Comparison of ENCODE assay signal across 9 cellular contexts in the genomic region with DNA sequence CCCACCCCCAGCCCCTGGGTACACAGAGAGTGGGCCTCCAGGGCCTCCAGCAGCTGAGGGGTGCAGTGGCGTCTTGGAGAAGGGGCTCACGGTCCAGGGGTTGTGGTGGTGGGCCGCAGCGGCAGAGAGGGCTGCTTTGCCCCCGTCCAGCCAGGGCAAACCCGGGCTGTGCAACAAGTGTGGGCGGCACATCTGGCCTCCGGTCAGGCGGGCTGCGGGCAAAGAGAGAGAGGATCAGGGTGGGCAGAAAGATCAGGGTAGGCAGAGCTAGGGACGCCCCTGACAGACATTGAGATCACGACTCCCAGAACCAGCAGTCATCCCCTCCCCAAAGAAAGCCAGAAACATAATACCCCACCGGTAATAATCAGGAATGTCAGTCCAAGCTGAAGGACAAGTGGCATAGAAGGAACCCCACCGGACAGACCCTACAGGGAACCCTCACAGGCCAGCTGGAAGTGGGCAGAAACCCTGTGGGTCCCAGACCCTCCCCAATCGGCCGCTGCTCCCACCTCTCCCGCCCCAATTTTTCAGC. TPM values are rescaled to one million over a fixed set of nuclear protein-coding genes. Genes with fewer than 3 reads are reported as not detected.
DNase-seq lines count a peak whose midpoint lies in the region; ATAC-seq and TF ChIP-seq lines count a peak whose summit lies in the region.
"Had no signal": no experiment of that assay in that cellular context is flagged by ENCODE, and none has a peak within 500 bp of the region (broad histone marks: within the 10 kb centered on the region; RNA-seq: fewer than 3 reads in every experiment).

No MANE protein-coding gene starts in this region.

- H3K79me2 ChIP-seq in mesendoderm (ENCODE audit: control insufficient read depth, insufficient read depth, low read length) = no peaks in the 10 kb centered on the region

- H3K79me1 ChIP-seq in mesendoderm (ENCODE audit: low read length) = no peaks in the 10 kb centered on the region

- peak overlapping the region; percentile 81 for H3K56ac ChIP-seq in mesendoderm (ENCODE audit: low read length)

- intact Hi-C loops in heart left ventricle (cut with DNase I) = loop anchor here in 5 of 10 donors (5.0 kb wide), 4 partner anchors 66 to 409 kb away; no protein-coding TSS in a partner anchor
- intact Hi-C loops in cardiac septum (cut with DNase I) = no loop called here
- intact Hi-C loops in breast epithelium (cut with DNase I; ENCODE audit: low total_unique reads) = loop anchor here (5.0 to 10.0 kb wide), 2 partner anchors 401 to 531 kb away; no protein-coding TSS in a partner anchor
- intact Hi-C loops in uterus (cut with DNase I; ENCODE audit: low total_unique reads) = loop anchor here (5.0 kb wide), 1 partner anchor 309 kb away; no protein-coding TSS in a partner anchor

- peaks cover 0 to 18% (median 0%) of the 10 kb centered on the region in 9 donors for H3K36me3 ChIP-seq in heart left ventricle
- H3K36me3 ChIP-seq in breast epithelium = no peaks in the 10 kb centered on the region
- no peaks in the 10 kb centered on the region for H3K36me3 ChIP-seq in mesendoderm (ENCODE audit: control insufficient read depth, insufficient read depth, low read length)
- no peaks in the 10 kb centered on the region for H3K36me3 ChIP-seq in uterus

- H4K5ac ChIP-seq in mesendoderm (ENCODE audit: low read length) = no peak overlapping the region

- H3K18ac ChIP-seq in mesendoderm (ENCODE audit: low read length) = no peak overlapping the region

- no peak overlapping the region for H2BK120ac ChIP-seq in mesendoderm (ENCODE audit: low read depth, low read length)

- TF ChIP-seq CTCF in heart left ventricle (IDR thresholded peaks at IDR 0.05) = no peak
- TF ChIP-seq CTCF in breast epithelium (IDR thresholded peaks at IDR 0.05) = no peak
- no peak for TF ChIP-seq CTCF in uterus (IDR thresholded peaks at IDR 0.05)
- TF ChIP-seq CTCF in GM13976 (IDR thresholded peaks at IDR 0.05; ENCODE audit: borderline replicate concordance, control extremely low read depth, extremely low read depth, insufficient read depth, missing control alignments) = no peak

- H2BK15ac ChIP-seq in mesendoderm (replicated peaks; ENCODE audit: low read depth) = no peak overlapping the region

- no peak overlapping the region for H4K8ac ChIP-seq in mesendoderm (ENCODE audit: low read depth, low read length)

- DNase-seq in heart left ventricle (no peak), cardiac septum (ENCODE audit: low spot score) (no peak), breast epithelium (ENCODE audit: low spot score in 2 of 2) (no peak), mesendoderm (no peak), uterus (no peak), GM13976 (ENCODE audit: low spot score) (no peak), SKM-1 (lab: John Stamatoyannopoulos, UW; ENCODE audit: unreplicated experiment) (no peak), epidermal melanocyte (ENCODE audit: insufficient read length, low spot score) (no peak)
- DNase-seq: stimulated activated CD4-positive, alpha-beta T cell treated with anti-CD3 and anti-CD28 coated beads, Interleukin-4, amount 100 ng/mL, for 24 hours had no signal

- no peak overlapping the region for H2BK5ac ChIP-seq in mesendoderm (ENCODE audit: low read length)

- no peak overlapping the region for H3K4ac ChIP-seq in mesendoderm (ENCODE audit: low read depth, low read length)

- H3K27me3 ChIP-seq in heart left ventricle (peaks cover 33 to 100% (median 83%) of the 10 kb centered on the region in 9 donors), breast epithelium (peaks cover 10 to 100% of the 10 kb centered on the region in 2 donors), mesendoderm (ENCODE audit: insufficient read depth, low read length, poor library complexity) (peaks cover 37% of the 10 kb centered on the region), uterus (no peaks in the 10 kb centered on the region)

- H3K23ac ChIP-seq in mesendoderm (ENCODE audit: low read length) = peak overlapping the region; percentile 29

- TF ChIP-seq POLR2A in heart left ventricle (IDR thresholded peaks at IDR 0.05) (no peak), breast epithelium (IDR thresholded peaks at IDR 0.05) (no peak), uterus (IDR thresholded peaks at IDR 0.05) (no peak)

- H2AK5ac ChIP-seq in mesendoderm (ENCODE audit: low read length) = no peak overlapping the region

- in situ Hi-C loops in GM13976 (cut with MboI; ENCODE audit: low sequenced_read_pairs, unreplicated experiment) = no loop called here

- WGBS in heart left ventricle, 4 donors = 12 to 27% (median 24%) methylated on average over 14 to 17 of the region's 17 CpGs
- no CpG with 5 or more reads among the region's 17 CpGs for WGBS in mesendoderm (ENCODE audit: extremely low coverage, insufficient coverage, low lambda C conversion rate)

- peak overlapping the region; percentile 23 for H3K9ac ChIP-seq in mesendoderm (ENCODE audit: low read length)

- H3K4me3 ChIP-seq in heart left ventricle = peak overlapping the region; percentile 59 to 84 (median 70)
- peak overlapping the region; percentile 50 to 76 (median 55) for H3K4me3 ChIP-seq in breast epithelium
- no peak overlapping the region for H3K4me3 ChIP-seq in mesendoderm (ENCODE audit: low read length)
- H3K4me3 ChIP-seq in uterus = peak overlapping the region; percentile 56 to 98

- H3K4me2 ChIP-seq in mesendoderm (ENCODE audit: low read length) = peak overlapping the region; percentile 4

- H3K9me3 ChIP-seq in heart left ventricle (no peaks in the 10 kb centered on the region), breast epithelium (no peaks in the 10 kb centered on the region), uterus (no peaks in the 10 kb centered on the region)

- H3K4me1 ChIP-seq in heart left ventricle (peaks cover 0 to 92% (median 55%) of the 10 kb centered on the region in 12 donors), breast epithelium (peaks cover 12 to 15% of the 10 kb centered on the region in 2 donors), mesendoderm (ENCODE audit: control insufficient read depth, low read depth, low read length) (peaks cover 15% of the 10 kb centered on the region), uterus (peaks cover 0 to 33% of the 10 kb centered on the region in 2 donors)

- ATAC-seq in heart left ventricle = no peak

- H3K27ac ChIP-seq in heart left ventricle (peak overlapping the region in 11 of 12 donors; percentile 29 to 98 (median 92)), breast epithelium (no peak overlapping the region), mesendoderm (ENCODE audit: low read depth, low read length) (no peak overlapping the region), uterus (peak overlapping the region; percentile 99 to 100)

RNA-seq across cellular contexts. Expression of a gene that starts 6.8 kb away (rescaled TPM):
- 10 to 100 TPM in 7 of 9 donors, 1 to 10 TPM in 2; 6.0 to 30.7 (median 12.3) TPM for total RNA-seq in heart left ventricle
- 10 to 100 TPM; 16.8 to 18.2 TPM for polyA plus RNA-seq in heart left ventricle
- total RNA-seq in cardiac septum = 15.6 TPM
- total RNA-seq in breast epithelium = 10 to 100 TPM in 1 of 3 donors, 1 to 10 TPM in 2; 6.0 to 14.4 (median 6.6) TPM
- polyA plus RNA-seq in mesendoderm (2013, experiment 1 of 2) = 0.80 TPM
- 0.69 TPM for polyA plus RNA-seq in mesendoderm (2013, experiment 2 of 2)
- total RNA-seq in uterus = 100 to 1,000 TPM in 1 of 4 donors, 10 to 100 TPM in 3; 30.9 to 171 (median 52.5) TPM

RNA-seq across cellular contexts. Expression of a gene that starts 19.5 kb away (rescaled TPM):
- total RNA-seq in heart left ventricle = not detected
- polyA plus RNA-seq in heart left ventricle = not detected
- not detected for total RNA-seq in cardiac septum
- not detected for total RNA-seq in breast epithelium
- polyA plus RNA-seq in mesendoderm (2013, experiment 1 of 2) = not detected
- polyA plus RNA-seq in mesendoderm (2013, experiment 2 of 2) = not detected
- total RNA-seq in uterus = not detected

Comparison
In these comparisons a context has a peak if more than half of its experiments do, and no peak if none do; other contexts are left out.
1. H3K27ac ChIP-seq: peak in heart left ventricle (11 of 12) and uterus (2 of 2); none in breast epithelium (0 of 2) and mesendoderm (single experiment).